Comparison of ENCODE assay signal across 16 cellular contexts in genomic region chr18:74972354-74972753, GRCh38.
DNase-seq lines count a peak whose midpoint lies in the region; TF ChIP-seq lines count a peak whose summit lies in the region.
"Had no signal": no experiment of that assay in that cellular context is flagged by ENCODE, and none has a peak within 500 bp of the region (broad histone marks: within the 10 kb centered on the region; RNA-seq: fewer than 3 reads in every experiment).

No MANE protein-coding gene starts in this region.

- CTCF ChIA-PET in activated naive CD4-positive, alpha-beta T cell treated with anti-CD3 and anti-CD28 coated beads, Interleukin-2, amount 10 ng/mL, durations not matched to agents 7 days and 5 days (lab: Charles Lee) = interaction anchor here (1.1 kb wide), 1 partner anchor 9 kb away, joined by 4 read pairs; no protein-coding TSS in a partner anchor

- H3K27me3 ChIP-seq in tibial artery (no peaks in the 10 kb centered on the region), stomach (no peaks in the 10 kb centered on the region)

- no peak for DNase-seq in activated naive CD4-positive, alpha-beta T cell treated with anti-CD3 and anti-CD28 coated beads, Interleukin-2, amount 10 ng/mL, durations not matched to agents 7 days and 5 days
- peak; percentile 15 for DNase-seq in SK-N-DZ (ENCODE audit: low spot score)
- DNase-seq in NCI-H524 (lab: John Stamatoyannopoulos, UW) = no peak
- no peak for DNase-seq in tibial artery
- no peak for DNase-seq in stomach
- DNase-seq: CD8-positive, alpha-beta T cell; COR-L47; DMS153; DMS79 treated with DMSO at 0.1 percent for 48 hours; EL; GOT3; H9 had no signal

- peaks cover 7% of the 10 kb centered on the region for H3K36me3 Mint-ChIP-seq in activated naive CD4-positive, alpha-beta T cell treated with anti-CD3 and anti-CD28 coated beads, Interleukin-2, amount 50 U/mL, for 24 hours
- peaks cover 1% of the 10 kb centered on the region for H3K36me3 Mint-ChIP-seq in activated naive CD4-positive, alpha-beta T cell treated with anti-CD3 and anti-CD28 coated beads, Interleukin-2, amount 10 ng/mL, durations not matched to agents 7 days and 5 days
- H3K36me3 Mint-ChIP-seq in nephron (ENCODE audit: low read depth) = peaks cover 6% of the 10 kb centered on the region

- no peaks in the 10 kb centered on the region for H3K9me3 Mint-ChIP-seq in activated naive CD4-positive, alpha-beta T cell treated with anti-CD3 and anti-CD28 coated beads, Interleukin-2, amount 50 U/mL, for 24 hours
- no peaks in the 10 kb centered on the region for H3K9me3 Mint-ChIP-seq in activated naive CD4-positive, alpha-beta T cell treated with anti-CD3 and anti-CD28 coated beads, Interleukin-2, amount 10 ng/mL, durations not matched to agents 7 days and 5 days
- peaks cover 5% of the 10 kb centered on the region for H3K9me3 Mint-ChIP-seq in nephron
- H3K9me3 Mint-ChIP-seq: CD8-positive, alpha-beta T cell; H9 had no signal

- no peaks in the 10 kb centered on the region for H3K27me3 Mint-ChIP-seq in activated naive CD4-positive, alpha-beta T cell treated with anti-CD3 and anti-CD28 coated beads, Interleukin-2, amount 50 U/mL, for 24 hours
- no peaks in the 10 kb centered on the region for H3K27me3 Mint-ChIP-seq in activated naive CD4-positive, alpha-beta T cell treated with anti-CD3 and anti-CD28 coated beads, Interleukin-2, amount 10 ng/mL, durations not matched to agents 7 days and 5 days
- H3K27me3 Mint-ChIP-seq in nephron (ENCODE audit: low read depth) = peaks cover 4% of the 10 kb centered on the region
- H3K27me3 Mint-ChIP-seq: B cell had no signal

- TF ChIP-seq CTCF in nephron (IDR thresholded peaks at IDR 0.05; ENCODE audit: unreplicated experiment in 3 of 3) (no peak), tibial artery (IDR thresholded peaks at IDR 0.05) (no peak), stomach (IDR thresholded peaks at IDR 0.05) (no peak)

- no peak for TF ChIP-seq POLR2A in stomach (IDR thresholded peaks at IDR 0.05)

- intact Hi-C loops in tibial artery (cut with DNase I; ENCODE audit: low total_unique reads) = no loop called here
- intact Hi-C loops in stomach (cut with DNase I; ENCODE audit: low total_unique reads) = no loop called here

- H3K4me3 Mint-ChIP-seq in activated naive CD4-positive, alpha-beta T cell treated with anti-CD3 and anti-CD28 coated beads, Interleukin-2, amount 50 U/mL, for 24 hours = no peak overlapping the region
- H3K4me3 Mint-ChIP-seq in activated naive CD4-positive, alpha-beta T cell treated with anti-CD3 and anti-CD28 coated beads, Interleukin-2, amount 10 ng/mL, durations not matched to agents 7 days and 5 days = no peak overlapping the region
- H3K4me3 Mint-ChIP-seq in nephron = no peak overlapping the region
- H3K4me3 Mint-ChIP-seq: B cell; CD8-positive, alpha-beta T cell; H9 had no signal

- no peak overlapping the region for H3K4me3 ChIP-seq in tibial artery
- no peak overlapping the region for H3K4me3 ChIP-seq in stomach

- H3K36me3 ChIP-seq in tibial artery (peaks cover 0 to 4% (median 0%) of the 10 kb centered on the region in 3 donors), stomach (no peaks in the 10 kb centered on the region)

- H3K4me1 ChIP-seq in tibial artery = no peaks in the 10 kb centered on the region
- peaks cover 0 to 18% (median 0%) of the 10 kb centered on the region in 4 donors for H3K4me1 ChIP-seq in stomach

- peaks cover 9% of the 10 kb centered on the region for H3K4me1 Mint-ChIP-seq in activated naive CD4-positive, alpha-beta T cell treated with anti-CD3 and anti-CD28 coated beads, Interleukin-2, amount 50 U/mL, for 24 hours
- H3K4me1 Mint-ChIP-seq in activated naive CD4-positive, alpha-beta T cell treated with anti-CD3 and anti-CD28 coated beads, Interleukin-2, amount 10 ng/mL, durations not matched to agents 7 days and 5 days = no peaks in the 10 kb centered on the region
- H3K4me1 Mint-ChIP-seq in nephron = peaks cover 16% of the 10 kb centered on the region
- H3K4me1 Mint-ChIP-seq: B cell, H9 had no signal

- no peak for TF ChIP-seq EP300 in stomach (IDR thresholded peaks at IDR 0.05)

- peak overlapping the region; percentile 7 for H3K27ac Mint-ChIP-seq in activated naive CD4-positive, alpha-beta T cell treated with anti-CD3 and anti-CD28 coated beads, Interleukin-2, amount 50 U/mL, for 24 hours
- H3K27ac Mint-ChIP-seq in activated naive CD4-positive, alpha-beta T cell treated with anti-CD3 and anti-CD28 coated beads, Interleukin-2, amount 10 ng/mL, durations not matched to agents 7 days and 5 days = no peak overlapping the region
- H3K27ac Mint-ChIP-seq in nephron = peak overlapping the region; percentile 22 to 48 (median 46)
- H3K27ac Mint-ChIP-seq: B cell; CD8-positive, alpha-beta T cell; H9 had no signal

- 30 to 52% (median 40%) methylated on average over 1 of the region's 1 CpG for WGBS in stomach, 5 donors

- no peak overlapping the region for H3K27ac ChIP-seq in tibial artery
- no peak overlapping the region for H3K27ac ChIP-seq in stomach
- H3K27ac ChIP-seq: C4-2B had no signal

- H3K9me3 ChIP-seq in tibial artery (no peaks in the 10 kb centered on the region), stomach (no peaks in the 10 kb centered on the region)
